Comparison of ENCODE assay signal across 18 cellular contexts in genomic region chr5:36530249-36530648, GRCh38.
DNase-seq lines count a peak whose midpoint lies in the region; TF ChIP-seq lines count a peak whose summit lies in the region.
"Had no signal": no experiment of that assay in that cellular context is flagged by ENCODE, and none has a peak within 500 bp of the region (broad histone marks: within the 10 kb centered on the region; RNA-seq: fewer than 3 reads in every experiment).

No MANE protein-coding gene starts in this region.

- H3K4me1 ChIP-seq in GM23248 (ENCODE audit: insufficient read depth) (peaks cover 15% of the 10 kb centered on the region), neuronal stem cell (ENCODE audit: control insufficient read depth in 2 of 2, insufficient read depth in 1 of 2, low read depth in 1 of 2, low read length in 2 of 2) (peaks cover 0 to under 1% of the 10 kb centered on the region in 2 donors), ascending aorta (no peaks in the 10 kb centered on the region)

- H2BK15ac ChIP-seq in neuronal stem cell (ENCODE audit: low read length): no peak overlapping the region

- in situ Hi-C loops in GM23248 (cut with MboI): no loop called here

- no peaks in the 10 kb centered on the region for H3K27me3 ChIP-seq in GM23248 (replicated peaks; ENCODE audit: insufficient read depth)
- H3K27me3 ChIP-seq in neuronal stem cell (ENCODE audit: control insufficient read depth in 3 of 3, insufficient read depth in 3 of 3, low read depth in 1 of 3, low read length in 3 of 3): no peaks in the 10 kb centered on the region
- H3K27me3 ChIP-seq in ascending aorta: no peaks in the 10 kb centered on the region

- H3F3A ChIP-seq in GM23248 (ENCODE audit: insufficient read depth): peaks cover 22% of the 10 kb centered on the region

- no peak overlapping the region for H4K8ac ChIP-seq in neuronal stem cell (ENCODE audit: low read depth, low read length)

- no peak overlapping the region for H3K9ac ChIP-seq in GM23248
- H3K9ac ChIP-seq in neuronal stem cell (ENCODE audit: low read depth, low read length, poor library complexity): no peak overlapping the region
- H3K9ac ChIP-seq: SK-N-SH had no signal

- H3K79me1 ChIP-seq in neuronal stem cell (ENCODE audit: low read depth, low read length): no peaks in the 10 kb centered on the region

- H3K23ac ChIP-seq in neuronal stem cell (ENCODE audit: low read depth, low read length, poor library complexity): no peak overlapping the region

- no peaks in the 10 kb centered on the region for H4K20me1 ChIP-seq in GM23248 (ENCODE audit: insufficient read depth)

- intact Hi-C loops in ascending aorta (cut with DNase I): no loop called here

- H3K27ac ChIP-seq in GM23248 (no peak overlapping the region), neuronal stem cell (replicated peaks; ENCODE audit: low read length) (no peak overlapping the region), ascending aorta (no peak overlapping the region)

- TF ChIP-seq CTCF in choroid plexus epithelial cell (conservative IDR thresholded peaks at IDR 0.05; ENCODE audit: low read depth, low read length) (no peak), ascending aorta (IDR thresholded peaks at IDR 0.05) (no peak)

- no peak overlapping the region for H2BK5ac ChIP-seq in neuronal stem cell (ENCODE audit: low read length)

- H3K36me3 ChIP-seq in GM23248 (ENCODE audit: low read depth) (no peaks in the 10 kb centered on the region), neuronal stem cell (replicated peaks in 1 of 2; ENCODE audit: control insufficient read depth in 2 of 2, insufficient read depth in 2 of 2, low read length in 2 of 2) (no peaks in the 10 kb centered on the region), ascending aorta (no peaks in the 10 kb centered on the region)

- no peak overlapping the region for H3K18ac ChIP-seq in neuronal stem cell (ENCODE audit: low read length)

- H2BK120ac ChIP-seq in neuronal stem cell (ENCODE audit: low read depth, low read length): no peak overlapping the region

- H3K9me3 ChIP-seq in GM23248 (ENCODE audit: low read depth): no peaks in the 10 kb centered on the region
- H3K9me3 ChIP-seq in neuronal stem cell (replicated peaks in 1 of 2; ENCODE audit: control insufficient read depth in 2 of 2, insufficient read depth in 1 of 2, low read depth in 1 of 2, low read length in 2 of 2): no peaks in the 10 kb centered on the region
- no peaks in the 10 kb centered on the region for H3K9me3 ChIP-seq in ascending aorta
- H3K9me3 ChIP-seq: SK-N-SH had no signal

- no peak overlapping the region for H2AK5ac ChIP-seq in neuronal stem cell (ENCODE audit: low read depth, low read length)

- no peaks in the 10 kb centered on the region for H3K9me2 ChIP-seq in GM23248 (ENCODE audit: insufficient read depth)
- H3K9me2 ChIP-seq: SK-N-SH had no signal

- H3K4me2 ChIP-seq in GM23248 (ENCODE audit: unreplicated experiment) (no peak overlapping the region), neuronal stem cell (ENCODE audit: insufficient read depth, low read length, poor library complexity, severe bottlenecking) (no peak overlapping the region)
- H3K4me2 ChIP-seq: SK-N-SH had no signal

- no peak overlapping the region for H2BK12ac ChIP-seq in neuronal stem cell (ENCODE audit: low read length)

- H2AFZ ChIP-seq in GM23248 (no peak overlapping the region), neuronal stem cell (ENCODE audit: low read length) (peak overlapping the region; percentile 6)

- DNase-seq in GM23248 (peak; percentile 17), LHCN-M2 (ENCODE audit: low read depth) (peak; percentile 39), choroid plexus epithelial cell (ENCODE audit: low read depth) (peak; percentile 12), neuronal stem cell (ENCODE audit: low spot score) (peak; percentile 18), ascending aorta (ENCODE audit: low spot score in 2 of 2) (no peak), middle frontal gyrus (ENCODE audit: extremely low spot score, low spot score) (no peak), globus pallidus (ENCODE audit: low spot score) (no peak)
- DNase-seq: DND-41, H7, Karpas-422, NCI-H1092 treated with DMSO at 0.1 percent for 48 hours, NCI-H146, NCI-H2081, NCI-H510A treated with DMSO at 0.1 percent for 48 hours, NCI-H774, OCI-M1, SHP77 treated with DMSO at 0.1 percent for 48 hours, SK-N-SH had no signal

- WGBS in GM23248 (ENCODE audit: low coverage in 1 of 2, low lambda C conversion rate in 2 of 2, missing lambda C conversion rate in 2 of 2), 2 experiments: 29 to 44% methylated on average over 2 of the region's 2 CpGs
- no CpG with 5 or more reads among the region's 2 CpGs for WGBS in neuronal stem cell (ENCODE audit: extremely low coverage in 2 of 2, insufficient read length in 2 of 2, insufficient replicate concordance in 1 of 2), 2 donors

- no peak overlapping the region for H3K4ac ChIP-seq in neuronal stem cell (ENCODE audit: low read length)

- H3K79me2 ChIP-seq in GM23248 (ENCODE audit: insufficient read depth): no peaks in the 10 kb centered on the region

- no peak overlapping the region for H4K91ac ChIP-seq in neuronal stem cell (ENCODE audit: low read depth, low read length, poor library complexity)

- H3K4me3 ChIP-seq in GM23248 (no peak overlapping the region), choroid plexus epithelial cell (ENCODE audit: low read depth, low read length) (no peak overlapping the region), neuronal stem cell (ENCODE audit: low read length in 2 of 2) (no peak overlapping the region), ascending aorta (no peak overlapping the region)

- no peak overlapping the region for H3K14ac ChIP-seq in neuronal stem cell (ENCODE audit: low read length)

Comparison
In these comparisons a context has a peak if more than half of its experiments do, and no peak if none do; other contexts are left out.
1. DNase-seq: peak in GM23248 (single experiment), LHCN-M2 (single experiment), choroid plexus epithelial cell (single experiment) and neuronal stem cell (single experiment); none in ascending aorta (0 of 2), middle frontal gyrus (single experiment) and globus pallidus (single experiment).